1 cellular context compared by ENCODE assay signal in the genomic region with DNA sequence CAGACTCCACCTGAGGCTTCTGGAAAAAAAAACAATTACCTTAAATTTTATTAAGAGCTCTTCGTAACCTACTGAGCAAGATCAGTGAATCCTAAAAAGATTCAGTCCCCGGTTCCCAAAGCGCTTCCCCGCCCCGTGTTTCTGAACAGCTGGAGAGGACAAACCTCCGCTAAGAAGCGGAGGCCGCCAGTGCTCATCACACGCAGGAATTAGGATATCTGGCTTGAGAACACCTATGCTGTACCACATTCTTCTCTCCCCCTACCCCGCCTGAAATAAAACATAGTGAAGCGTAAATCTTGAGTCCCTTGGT.
TF ChIP-seq lines count a peak whose summit lies in the region.

No MANE protein-coding gene starts in this region.

TF ChIP-seq in liver, 16 proteins besides CTCF, POLR2A, EP300 and RAD21 (continued from another document):
- TF ChIP-seq, protein P1, sequence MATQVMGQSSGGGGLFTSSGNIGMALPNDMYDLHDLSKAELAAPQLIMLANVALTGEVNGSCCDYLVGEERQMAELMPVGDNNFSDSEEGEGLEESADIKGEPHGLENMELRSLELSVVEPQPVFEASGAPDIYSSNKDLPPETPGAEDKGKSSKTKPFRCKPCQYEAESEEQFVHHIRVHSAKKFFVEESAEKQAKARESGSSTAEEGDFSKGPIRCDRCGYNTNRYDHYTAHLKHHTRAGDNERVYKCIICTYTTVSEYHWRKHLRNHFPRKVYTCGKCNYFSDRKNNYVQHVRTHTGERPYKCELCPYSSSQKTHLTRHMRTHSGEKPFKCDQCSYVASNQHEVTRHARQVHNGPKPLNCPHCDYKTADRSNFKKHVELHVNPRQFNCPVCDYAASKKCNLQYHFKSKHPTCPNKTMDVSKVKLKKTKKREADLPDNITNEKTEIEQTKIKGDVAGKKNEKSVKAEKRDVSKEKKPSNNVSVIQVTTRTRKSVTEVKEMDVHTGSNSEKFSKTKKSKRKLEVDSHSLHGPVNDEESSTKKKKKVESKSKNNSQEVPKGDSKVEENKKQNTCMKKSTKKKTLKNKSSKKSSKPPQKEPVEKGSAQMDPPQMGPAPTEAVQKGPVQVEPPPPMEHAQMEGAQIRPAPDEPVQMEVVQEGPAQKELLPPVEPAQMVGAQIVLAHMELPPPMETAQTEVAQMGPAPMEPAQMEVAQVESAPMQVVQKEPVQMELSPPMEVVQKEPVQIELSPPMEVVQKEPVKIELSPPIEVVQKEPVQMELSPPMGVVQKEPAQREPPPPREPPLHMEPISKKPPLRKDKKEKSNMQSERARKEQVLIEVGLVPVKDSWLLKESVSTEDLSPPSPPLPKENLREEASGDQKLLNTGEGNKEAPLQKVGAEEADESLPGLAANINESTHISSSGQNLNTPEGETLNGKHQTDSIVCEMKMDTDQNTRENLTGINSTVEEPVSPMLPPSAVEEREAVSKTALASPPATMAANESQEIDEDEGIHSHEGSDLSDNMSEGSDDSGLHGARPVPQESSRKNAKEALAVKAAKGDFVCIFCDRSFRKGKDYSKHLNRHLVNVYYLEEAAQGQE (IDR thresholded peaks at IDR 0.05) = no peak
